35 cellular contexts compared by ENCODE assay signal in genomic region chr4:78899302-78899701, GRCh38. TPM values are rescaled to one million over a fixed set of nuclear protein-coding genes. Genes with fewer than 3 reads are reported as not detected.
DNase-seq lines count a peak whose midpoint lies in the region; ATAC-seq, FAIRE-seq and TF ChIP-seq lines count a peak whose summit lies in the region.
"Had no signal": no experiment of that assay in that cellular context is flagged by ENCODE, and none has a peak within 500 bp of the region (broad histone marks: within the 10 kb centered on the region; RNA-seq: fewer than 3 reads in every experiment).

No MANE protein-coding gene starts in this region.

- intact Hi-C loops in activated B cell treated with CpG ODN at 0.5 μM for 24 hours (cut with micrococcal nuclease), result no loop called here
- intact Hi-C loops in K562 (cut with micrococcal nuclease), result no loop called here

- H3K9me2 ChIP-seq in hepatocyte (replicated peaks; ENCODE audit: insufficient read depth), result no peaks in the 10 kb centered on the region

- H2AFZ ChIP-seq in K562 (ENCODE audit: low read depth, low read length) (no peak overlapping the region), hepatocyte (no peak overlapping the region)

- no peak for FAIRE-seq in K562 (lab: Jason Lieb, UNC)
- FAIRE-seq: A204.1, A549, D721Med had no signal

- no peak for TF ChIP-seq RAD21 in K562 (CRISPR knock-in tag; conservative IDR thresholded peaks at IDR 0.05 in 1 of 2, IDR thresholded peaks at IDR 0.05 in 1 of 2)

- H4K20me1 ChIP-seq in K562 (replicated peaks; ENCODE audit: control insufficient read depth, insufficient read depth, low read length), result no peaks in the 10 kb centered on the region
- H4K20me1 ChIP-seq in hepatocyte (ENCODE audit: insufficient read depth, poor library complexity, severe bottlenecking), result no peaks in the 10 kb centered on the region
- H4K20me1 ChIP-seq: BLaER1 had no signal

- no peaks in the 10 kb centered on the region for H3K27me3 Mint-ChIP-seq in IgD-negative memory B cell
- H3K27me3 Mint-ChIP-seq in activated B cell treated with CpG ODN at 0.5 μM for 24 hours, result no peaks in the 10 kb centered on the region
- H3K27me3 Mint-ChIP-seq: B cell; CD4-positive, alpha-beta memory T cell; CD4-positive, alpha-beta T cell; CD4-positive, CD25-positive, alpha-beta regulatory T cell; CD8-positive, alpha-beta memory T cell had no signal

- peaks cover 4% of the 10 kb centered on the region for H3K36me3 Mint-ChIP-seq in IgD-negative memory B cell
- peaks cover 58% of the 10 kb centered on the region for H3K36me3 Mint-ChIP-seq in activated B cell treated with CpG ODN at 0.5 μM for 24 hours (ENCODE audit: low read depth)

- H3K27ac Mint-ChIP-seq in IgD-negative memory B cell (peak overlapping the region in 2 of 3 donors; percentile 33 to 69), activated B cell treated with CpG ODN at 0.5 μM for 24 hours (peak overlapping the region; percentile 47)
- H3K27ac Mint-ChIP-seq: CD14-positive monocyte; CD4-positive, alpha-beta T cell; CD4-positive, CD25-positive, alpha-beta regulatory T cell; CD8-positive, alpha-beta memory T cell; CD8-positive, alpha-beta T cell had no signal

- peaks cover 85% of the 10 kb centered on the region for H3K36me3 ChIP-seq in K562 (ENCODE audit: control insufficient read depth, insufficient read depth, low read length)
- no peaks in the 10 kb centered on the region for H3K36me3 ChIP-seq in hepatocyte (replicated peaks; ENCODE audit: insufficient read depth, low read depth)

- TF ChIP-seq CTCF in activated B cell treated with CpG ODN at 0.5 μM for 24 hours (IDR thresholded peaks at IDR 0.05) (no peak), K562 (IDR thresholded peaks at IDR 0.05 in 2 of 3, conservative IDR thresholded peaks at IDR 0.05 in 1 of 3; ENCODE audit: insufficient read depth in 2 of 3, low read depth in 1 of 3, low read length in 3 of 3) (no peak), hepatocyte (IDR thresholded peaks at IDR 0.05; ENCODE audit: poor library complexity) (no peak)

- DNase-seq in activated B cell treated with CpG ODN at 0.5 μM for 24 hours, result no peak
- DNase-seq in K562 (ENCODE audit: extremely low read depth in 1 of 4, low spot score in 3 of 4), result no peak
- no peak for DNase-seq in NOMO-1 (lab: John Stamatoyannopoulos, UW; ENCODE audit: unreplicated experiment in 2 of 2)
- DNase-seq in hepatocyte (ENCODE audit: low spot score), result no peak
- DNase-seq: 8988T; ACHN; AML-193; BE2C; C1 segment of cervical spinal cord; Caco-2; Calu3; CD4-positive, alpha-beta memory T cell; CD4-positive, alpha-beta T cell; CD4-positive, CD25-positive, alpha-beta regulatory T cell; CD8-positive, alpha-beta memory T cell; CD8-positive, alpha-beta T cell; COR-L47; DMS 273 treated with DMSO at 0.1 percent for 48 hours; DMS153; DMS53; DMS79; DMS79 treated with DMSO at 0.1 percent for 48 hours; DND-41; EL had no signal

- POLR2A ChIA-PET in activated B cell treated with CpG ODN at 0.5 μM for 24 hours (lab: Charles Lee) (no interaction called here), K562 (lab: Yijun Ruan, JAX) (no interaction called here)

- H3K27me3 ChIP-seq in K562 (ENCODE audit: control insufficient read depth in 2 of 2, insufficient read depth in 2 of 2, low read length in 2 of 2), result no peaks in the 10 kb centered on the region
- H3K27me3 ChIP-seq in hepatocyte, result no peaks in the 10 kb centered on the region
- H3K27me3 ChIP-seq: BE2C; BLaER1; BLaER1 treated with 17β-estradiol and CSF1 and Interleukin-3, amounts not matched to agents 10 nM and 100 nM had no signal

- ATAC-seq in activated B cell treated with CpG ODN at 0.5 μM for 24 hours (ENCODE audit: low read depth) (no peak), K562 (peak; percentile 11), HG03439 (IDR thresholded peaks at IDR 0.05; ENCODE audit: unreplicated experiment) (no peak)
- ATAC-seq: A549; CD8-positive, alpha-beta T cell had no signal

- H3K79me2 ChIP-seq in K562 (ENCODE audit: control insufficient read depth, insufficient read depth, low read length), result no peaks in the 10 kb centered on the region
- H3K79me2 ChIP-seq in hepatocyte, result no peaks in the 10 kb centered on the region

- no peaks in the 10 kb centered on the region for H3K9me3 ChIP-seq in K562 (replicated peaks; ENCODE audit: control insufficient read depth, insufficient read depth, low read depth, low read length)
- H3K9me3 ChIP-seq in hepatocyte (ENCODE audit: low read depth), result no peaks in the 10 kb centered on the region
- H3K9me3 ChIP-seq: A549; BE2C; BLaER1; BLaER1 treated with 17β-estradiol and CSF1 and Interleukin-3, amounts not matched to agents 10 nM and 100 nM; Caco-2 had no signal

- H3K9me3 Mint-ChIP-seq in IgD-negative memory B cell (no peaks in the 10 kb centered on the region), activated B cell treated with CpG ODN at 0.5 μM for 24 hours (no peaks in the 10 kb centered on the region)
- H3K9me3 Mint-ChIP-seq: CD14-positive monocyte; CD4-positive, alpha-beta memory T cell; CD4-positive, alpha-beta T cell; CD8-positive, alpha-beta memory T cell; CD8-positive, alpha-beta T cell had no signal

- in situ Hi-C loops in K562 (cut with MboI), result no loop called here

- H3K4me3 ChIP-seq in K562, result no peak overlapping the region
- no peak overlapping the region for H3K4me3 ChIP-seq in hepatocyte
- H3K4me3 ChIP-seq: A549; BLaER1; BLaER1 treated with 17β-estradiol and CSF1 and Interleukin-3, amounts not matched to agents 10 nM and 100 nM had no signal

- H3K4me2 ChIP-seq in K562 (ENCODE audit: insufficient read depth, low read length) (no peak overlapping the region), hepatocyte (no peak overlapping the region)
- H3K4me2 ChIP-seq: A549; BLaER1; BLaER1 treated with 17β-estradiol and CSF1 and Interleukin-3, amounts not matched to agents 10 nM and 100 nM had no signal

- TF ChIP-seq POLR2A in K562 (conservative IDR thresholded peaks at IDR 0.05), result peak; percentile 57

- no peak for TF ChIP-seq EP300 in K562 (IDR thresholded peaks at IDR 0.05; ENCODE audit: low read length)

- H3K9ac ChIP-seq in K562 (ENCODE audit: insufficient read depth in 1 of 2, low read depth in 2 of 2, low read length in 2 of 2), result no peak overlapping the region
- H3K9ac ChIP-seq: BLaER1; BLaER1 treated with 17β-estradiol and CSF1 and Interleukin-3, amounts not matched to agents 10 nM and 100 nM had no signal

- no peaks in the 10 kb centered on the region for H3K4me1 ChIP-seq in K562 (replicated peaks in 1 of 2; ENCODE audit: control insufficient read depth in 2 of 2, insufficient read depth in 2 of 2, low read length in 2 of 2)
- H3K4me1 ChIP-seq in hepatocyte (ENCODE audit: insufficient read depth), result no peaks in the 10 kb centered on the region
- H3K4me1 ChIP-seq: A549; BE2C; BLaER1; BLaER1 treated with 17β-estradiol and CSF1 and Interleukin-3, amounts not matched to agents 10 nM and 100 nM; Caco-2 had no signal

- H3K9me1 ChIP-seq in K562 (ENCODE audit: control insufficient read depth, insufficient read depth, low read length), result no peaks in the 10 kb centered on the region

- peaks cover 0 to 3% (median 3%) of the 10 kb centered on the region in 3 donors for H3K4me1 Mint-ChIP-seq in IgD-negative memory B cell
- no peaks in the 10 kb centered on the region for H3K4me1 Mint-ChIP-seq in activated B cell treated with CpG ODN at 0.5 μM for 24 hours
- H3K4me1 Mint-ChIP-seq: B cell; CD14-positive monocyte; CD4-positive, alpha-beta memory T cell; CD4-positive, CD25-positive, alpha-beta regulatory T cell; CD8-positive, alpha-beta memory T cell had no signal

- CTCF ChIA-PET in activated B cell treated with CpG ODN at 0.5 μM for 24 hours (lab: Charles Lee), result no interaction called here
- CTCF ChIA-PET in K562 (lab: Yijun Ruan, JAX; ENCODE audit: low intra/inter-chr PET ratio), result no interaction called here

- no peak overlapping the region for H3K4me3 Mint-ChIP-seq in IgD-negative memory B cell
- no peak overlapping the region for H3K4me3 Mint-ChIP-seq in activated B cell treated with CpG ODN at 0.5 μM for 24 hours
- H3K4me3 Mint-ChIP-seq: B cell; CD14-positive monocyte; CD4-positive, alpha-beta memory T cell; CD4-positive, alpha-beta T cell; CD4-positive, CD25-positive, alpha-beta regulatory T cell; CD8-positive, alpha-beta memory T cell; CD8-positive, alpha-beta T cell had no signal

- TSS peak; percentile 6 for BruUV-seq in K562 (replicated peaks; lab: Mats Ljungman, UMichigan)

- no peak overlapping the region for H3K27ac ChIP-seq in K562 (ENCODE audit: extremely low read depth, low read depth, low read length)
- H3K27ac ChIP-seq in hepatocyte, result no peak overlapping the region
- H3K27ac ChIP-seq: 22Rv1; A549; BLaER1; BLaER1 treated with 17β-estradiol and CSF1 and Interleukin-3, amounts not matched to agents 10 nM and 100 nM; C4-2B had no signal

TF ChIP-seq in K562, 482 proteins besides CTCF, POLR2A, EP300 and RAD21 (continues in another document):
- no peak for TF ChIP-seq NFYB (IDR thresholded peaks at IDR 0.05; ENCODE audit: extremely low read depth, insufficient read length)
- TF ChIP-seq NCOA4 (IDR thresholded peaks at IDR 0.05; ENCODE audit: partially characterized antibody), result no peak
- TF ChIP-seq CHD1 (IDR thresholded peaks at IDR 0.05; ENCODE audit: low read length), result no peak
- TF ChIP-seq ZC3H11A (IDR thresholded peaks at IDR 0.05; ENCODE audit: low read depth, low read length), result no peak
- TF ChIP-seq ZKSCAN3 (CRISPR knock-in tag; IDR thresholded peaks at IDR 0.05), result no peak
- TF ChIP-seq POLR2B (IDR thresholded peaks at IDR 0.05; ENCODE audit: low read depth, partially characterized antibody), result peak; percentile 59

RNA-seq across cellular contexts. Expression of gene PAQR3, which starts 39.9 kb away (rescaled TPM):
- polyA plus RNA-seq in IgD-negative memory B cell (6.4 TPM), K562 (2011; rRNA removed) (56.1 and 77.1 TPM in 2 replicates), K562 (2014; fragmentation: Illumina TruSeq; extraction: Trizol) (29.7 and 32.8 TPM in 2 replicates), K562 (2014; fragmentation: Nextera tagmentation; extraction: Ambion mirVana) (10 to 100 TPM; 10.7 to 12.7 TPM), K562 (2014; rRNA removed) (20.5 and 31.8 TPM in 2 replicates), hepatocyte (6.1 and 10.2 TPM in 2 replicates)
- total RNA-seq in activated B cell treated with CpG ODN at 0.5 μM for 24 hours (10.2 and 10.3 TPM in 2 replicates), K562 (2014; rRNA removed) (15.3 and 21.6 TPM in 2 replicates), K562 (2014; rRNA removed; fragmentation: Illumina TruSeq; extraction: Trizol) (37.5 TPM in 2 replicates), K562 (2015; rRNA removed; fragmentation: Illumina TruSeq; extraction: Trizol) (27.6 and 31.6 TPM in 2 replicates), K562 (2021) (33.1 and 33.9 TPM in 2 replicates), hepatocyte (15.5 and 17.5 TPM in 2 replicates)
- total RNA-seq in K562 (2011; cell fraction: chromatin; rRNA removed; ENCODE audit: low replicate concordance), result 30.4 and 87.1 TPM in 2 replicates
- 11.0 and 17.4 TPM in 2 replicates for total RNA-seq in K562 (2011; cell fraction: nucleolus; rRNA removed)
- total RNA-seq in K562 (2011; cell fraction: nucleoplasm; rRNA removed), result 43.8 and 82.7 TPM in 2 replicates
- polyA plus RNA-seq in K562 (2011; cell fraction: cytosol; rRNA removed), result 20.8 and 58.9 TPM in 2 replicates
- polyA plus RNA-seq in K562 (2011; cell fraction: nucleus; rRNA removed), result 63.4 and 98.2 TPM in 2 replicates
- polyA plus RNA-seq in K562 (2012), result 29.2 and 31.4 TPM in 2 replicates
- polyA minus RNA-seq in K562 (2011; rRNA and poly(A)+ RNA removed), result 99.5 and 126 TPM in 2 replicates
- polyA minus RNA-seq in K562 (2011; cell fraction: cytosol; rRNA and poly(A)+ RNA removed), result 40.8 and 41.1 TPM in 2 replicates
- 32.9 and 52.4 TPM in 2 replicates for polyA minus RNA-seq in K562 (2011; cell fraction: nucleus; rRNA and poly(A)+ RNA removed)
